19 cellular contexts compared by ENCODE assay signal in the genomic region with DNA sequence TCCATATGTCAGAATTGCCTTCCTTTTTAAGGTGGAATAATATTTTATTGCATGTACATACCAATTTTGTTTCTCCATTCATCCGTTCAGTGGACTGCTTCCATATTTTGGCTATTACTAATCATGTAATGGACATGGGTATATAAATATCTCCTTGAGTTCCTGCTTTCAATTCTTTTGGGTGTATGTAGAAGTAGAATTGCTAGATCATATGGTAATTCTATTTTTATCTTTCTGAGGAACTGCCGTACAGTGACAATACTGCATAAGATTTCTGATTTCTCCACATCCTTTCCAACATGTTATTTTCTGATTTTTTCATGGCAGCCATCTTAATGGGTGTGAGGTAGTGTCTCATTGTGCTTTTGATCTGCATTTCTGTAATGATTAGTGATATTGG. TPM values are rescaled to one million over a fixed set of nuclear protein-coding genes. Genes with fewer than 3 reads are reported as not detected.
DNase-seq lines count a peak whose midpoint lies in the region; ATAC-seq and FAIRE-seq lines count a peak whose summit lies in the region.
"Had no signal": no experiment of that assay in that cellular context is flagged by ENCODE, and none has a peak within 500 bp of the region (broad histone marks: within the 10 kb centered on the region; RNA-seq: fewer than 3 reads in every experiment).

No MANE protein-coding gene starts in this region.

- ATAC-seq in sciatic nerve (peak; percentile 49), HG03342 (IDR thresholded peaks at IDR 0.05; ENCODE audit: unreplicated experiment) (no peak)
- ATAC-seq: CD8-positive, alpha-beta T cell had no signal

- peak overlapping the region; percentile 30 for H3K27ac Mint-ChIP-seq in activated T-helper 1 cell treated with anti-CD3 and anti-CD28 coated beads, Interleukin-12 subunit alpha, Interleukin-12 subunit beta, Interleukin-2, Interleukin-4 antibody, amounts not matched to agents 30 ng/mL and 10 ng/mL and 1 ng/mL, durations not matched to agents 14 hours and 24 hours and 36 hours
- no peak overlapping the region for H3K27ac Mint-ChIP-seq in T-helper 2 cell treated with Interferon-gamma antibody and Interleukin-4, amounts not matched to agents 5 μg/mL and 100 μg/mL, for 36 hours
- H3K27ac Mint-ChIP-seq: CD8-positive, alpha-beta T cell; H9 had no signal

- 84 to 96% (median 95%) methylated on average over 2 of the region's 2 CpGs for WGBS in small intestine, 3 donors

- no peaks in the 10 kb centered on the region for H3K27me3 Mint-ChIP-seq in activated T-helper 1 cell treated with anti-CD3 and anti-CD28 coated beads, Interleukin-12 subunit alpha, Interleukin-12 subunit beta, Interleukin-2, Interleukin-4 antibody, amounts not matched to agents 30 ng/mL and 10 ng/mL and 1 ng/mL, durations not matched to agents 14 hours and 24 hours and 36 hours (ENCODE audit: insufficient read depth)
- peaks cover 4% of the 10 kb centered on the region for H3K27me3 Mint-ChIP-seq in T-helper 2 cell treated with Interferon-gamma antibody and Interleukin-4, amounts not matched to agents 5 μg/mL and 100 μg/mL, for 36 hours (ENCODE audit: low read depth)

- H3K36me3 ChIP-seq in small intestine (ENCODE audit: control insufficient read depth in 2 of 2, insufficient read depth in 2 of 2, low read length in 2 of 2): peaks cover 0 to 4% of the 10 kb centered on the region in 2 donors
- H3K36me3 ChIP-seq: BE2C, SJSA1 had no signal

- no peak overlapping the region for H3K27ac ChIP-seq in small intestine (ENCODE audit: low read depth in 1 of 2, low read length in 1 of 2)
- H3K27ac ChIP-seq: SJSA1 had no signal

- DNase-seq in SIG-M5 treated with dmso at 0.1 percent for 504 hours (lab: John Stamatoyannopoulos, UW; ENCODE audit: unreplicated experiment): peak; percentile 29
- no peak for DNase-seq in SIG-M5 (lab: John Stamatoyannopoulos, UW)
- peak; percentile 75 for DNase-seq in MV-4-11 (lab: John Stamatoyannopoulos, UW)
- DNase-seq in activated T-helper 1 cell treated with anti-CD3 and anti-CD28 coated beads, Interleukin-12 subunit alpha, Interleukin-12 subunit beta, Interleukin-2, Interleukin-4 antibody, amounts not matched to agents 30 ng/mL and 10 ng/mL and 1 ng/mL, durations not matched to agents 14 hours and 24 hours and 36 hours (ENCODE audit: low spot score): no peak
- no peak for DNase-seq in sciatic nerve (ENCODE audit: low spot score)
- DNase-seq in small intestine: no peak
- DNase-seq in T-helper 2 cell treated with Interferon-gamma antibody and Interleukin-4, amounts not matched to agents 5 μg/mL and 100 μg/mL, for 36 hours (ENCODE audit: low spot score): no peak
- DNase-seq: 8988T; BE2C; CD8-positive, alpha-beta T cell; DMS79 treated with DMSO at 0.1 percent for 48 hours; H9; NCI-H1436 treated with DMSO at 0.1 percent for 48 hours; NCI-H2081; NCI-H510A; NCI-H774 had no signal

- no peak overlapping the region for H3K4me3 ChIP-seq in small intestine (ENCODE audit: low read depth in 1 of 2, low read length in 2 of 2)
- H3K4me3 ChIP-seq: SJSA1 had no signal

- peaks cover 31% of the 10 kb centered on the region for H3K36me3 Mint-ChIP-seq in activated T-helper 1 cell treated with anti-CD3 and anti-CD28 coated beads, Interleukin-12 subunit alpha, Interleukin-12 subunit beta, Interleukin-2, Interleukin-4 antibody, amounts not matched to agents 30 ng/mL and 10 ng/mL and 1 ng/mL, durations not matched to agents 14 hours and 24 hours and 36 hours (ENCODE audit: low read depth)
- peaks cover 3% of the 10 kb centered on the region for H3K36me3 Mint-ChIP-seq in T-helper 2 cell treated with Interferon-gamma antibody and Interleukin-4, amounts not matched to agents 5 μg/mL and 100 μg/mL, for 36 hours (ENCODE audit: low read depth)

- no peaks in the 10 kb centered on the region for H3K4me1 ChIP-seq in small intestine (ENCODE audit: control insufficient read depth in 2 of 2, insufficient read depth in 1 of 2, low read depth in 1 of 2, low read length in 1 of 2)
- H3K4me1 ChIP-seq: BE2C, SJSA1 had no signal

- no peaks in the 10 kb centered on the region for H3K9me3 ChIP-seq in small intestine (ENCODE audit: control insufficient read depth, low read depth)
- H3K9me3 ChIP-seq: BE2C, SJSA1 had no signal

- no peaks in the 10 kb centered on the region for H3K27me3 ChIP-seq in small intestine (ENCODE audit: control insufficient read depth in 2 of 2, insufficient read depth in 2 of 2, low read length in 2 of 2)
- H3K27me3 ChIP-seq: SJSA1 had no signal

- no peaks in the 10 kb centered on the region for H3K9me3 Mint-ChIP-seq in activated T-helper 1 cell treated with anti-CD3 and anti-CD28 coated beads, Interleukin-12 subunit alpha, Interleukin-12 subunit beta, Interleukin-2, Interleukin-4 antibody, amounts not matched to agents 30 ng/mL and 10 ng/mL and 1 ng/mL, durations not matched to agents 14 hours and 24 hours and 36 hours
- H3K9me3 Mint-ChIP-seq in T-helper 2 cell treated with Interferon-gamma antibody and Interleukin-4, amounts not matched to agents 5 μg/mL and 100 μg/mL, for 36 hours: no peaks in the 10 kb centered on the region
- H3K9me3 Mint-ChIP-seq: CD8-positive, alpha-beta T cell; H9 had no signal

- peaks cover 47% of the 10 kb centered on the region for H3K4me1 Mint-ChIP-seq in activated T-helper 1 cell treated with anti-CD3 and anti-CD28 coated beads, Interleukin-12 subunit alpha, Interleukin-12 subunit beta, Interleukin-2, Interleukin-4 antibody, amounts not matched to agents 30 ng/mL and 10 ng/mL and 1 ng/mL, durations not matched to agents 14 hours and 24 hours and 36 hours (ENCODE audit: low read depth)
- H3K4me1 Mint-ChIP-seq in T-helper 2 cell treated with Interferon-gamma antibody and Interleukin-4, amounts not matched to agents 5 μg/mL and 100 μg/mL, for 36 hours (ENCODE audit: low read depth): peaks cover 15% of the 10 kb centered on the region

- no peak for FAIRE-seq in small intestine (lab: Jason Lieb, UNC)

- H3K4me3 Mint-ChIP-seq in activated T-helper 1 cell treated with anti-CD3 and anti-CD28 coated beads, Interleukin-12 subunit alpha, Interleukin-12 subunit beta, Interleukin-2, Interleukin-4 antibody, amounts not matched to agents 30 ng/mL and 10 ng/mL and 1 ng/mL, durations not matched to agents 14 hours and 24 hours and 36 hours: no peak overlapping the region
- no peak overlapping the region for H3K4me3 Mint-ChIP-seq in T-helper 2 cell treated with Interferon-gamma antibody and Interleukin-4, amounts not matched to agents 5 μg/mL and 100 μg/mL, for 36 hours
- H3K4me3 Mint-ChIP-seq: CD8-positive, alpha-beta T cell; H9 had no signal

- intact Hi-C loops in activated T-helper 1 cell treated with anti-CD3 and anti-CD28 coated beads, Interleukin-12 subunit alpha, Interleukin-12 subunit beta, Interleukin-2, Interleukin-4 antibody, amounts not matched to agents 30 ng/mL and 10 ng/mL and 1 ng/mL, durations not matched to agents 14 hours and 24 hours and 36 hours (cut with micrococcal nuclease): no loop called here
- intact Hi-C loops in sciatic nerve (cut with DNase I): no loop called here

RNA-seq across cellular contexts. Expression of a gene that starts 19.2 kb away (rescaled TPM):
- total RNA-seq in activated T-helper 1 cell treated with anti-CD3 and anti-CD28 coated beads, Interleukin-12 subunit alpha, Interleukin-12 subunit beta, Interleukin-2, Interleukin-4 antibody, amounts not matched to agents 30 ng/mL and 10 ng/mL and 1 ng/mL, durations not matched to agents 14 hours and 24 hours and 36 hours: 8.7 and 9.7 TPM in 2 replicates
- 42.6 TPM for total RNA-seq in sciatic nerve
- 1 to 10 TPM; 4.3 to 6.9 (median 5.3) TPM for polyA plus RNA-seq in small intestine
- total RNA-seq: G401 had no signal

RNA-seq across cellular contexts. Expression of a gene that starts 30.6 kb away (rescaled TPM):
- 33.7 and 34.6 TPM in 2 replicates for total RNA-seq in activated T-helper 1 cell treated with anti-CD3 and anti-CD28 coated beads, Interleukin-12 subunit alpha, Interleukin-12 subunit beta, Interleukin-2, Interleukin-4 antibody, amounts not matched to agents 30 ng/mL and 10 ng/mL and 1 ng/mL, durations not matched to agents 14 hours and 24 hours and 36 hours
- total RNA-seq in sciatic nerve: 6.0 TPM
- 10 to 100 TPM in 1 of 3 donors, 1 to 10 TPM in 1, under 1 TPM in 1; 0.89 to 11.3 (median 6.2) TPM for polyA plus RNA-seq in small intestine

Comparison
In these comparisons a context has a peak if more than half of its experiments do, and no peak if none do; other contexts are left out.
1. DNase-seq: peak in SIG-M5 treated with dmso at 0.1 percent for 504 hours (single experiment) and MV-4-11 (single experiment); none in SIG-M5 (single experiment), activated T-helper 1 cell treated with anti-CD3 and anti-CD28 coated beads, Interleukin-12 subunit alpha, Interleukin-12 subunit beta, Interleukin-2, Interleukin-4 antibody, amounts not matched to agents 30 ng/mL and 10 ng/mL and 1 ng/mL, durations not matched to agents 14 hours and 24 hours and 36 hours (single experiment), sciatic nerve (single experiment), small intestine (single experiment) and T-helper 2 cell treated with Interferon-gamma antibody and Interleukin-4, amounts not matched to agents 5 μg/mL and 100 μg/mL, for 36 hours (single experiment).